In genomic region chr4:5717449-5718158, GRCh38 we compare ENCODE assay signal across 1 cellular context.
TF ChIP-seq lines count a peak whose summit lies in the region.

No MANE protein-coding gene starts in this region.

TF ChIP-seq in GM12878, 131 proteins besides CTCF, POLR2A, EP300 and RAD21:
- TF ChIP-seq NFIC (IDR thresholded peaks at IDR 0.05; ENCODE audit: low read depth, low read length) (no peak), CHD2 (IDR thresholded peaks at IDR 0.05; ENCODE audit: borderline replicate concordance, low read depth, low read length) (no peak)
